12 cellular contexts compared by ENCODE assay signal in the genomic region with DNA sequence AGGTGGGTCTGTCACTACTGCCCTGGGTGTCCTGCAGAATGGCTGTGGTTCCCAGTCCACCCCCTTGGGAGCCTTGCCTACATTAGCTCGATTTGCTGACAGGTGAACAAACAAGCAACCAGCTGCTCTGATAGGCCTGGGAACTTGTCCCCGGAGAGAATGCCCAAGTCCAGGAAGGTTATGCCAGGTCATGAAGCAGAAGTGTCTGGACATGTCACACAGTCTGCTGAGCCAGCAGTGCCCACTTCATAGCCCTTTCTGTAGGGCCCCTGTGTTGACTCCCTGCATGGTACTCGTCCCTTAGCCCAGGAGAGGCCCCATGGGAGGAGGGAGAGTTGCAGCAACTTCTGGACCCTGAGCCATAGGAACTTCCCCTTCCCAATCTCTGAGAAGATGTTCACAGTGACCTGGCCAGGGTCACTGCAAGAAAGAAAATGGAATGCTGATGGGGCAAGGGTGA. TPM values are rescaled to one million over a fixed set of nuclear protein-coding genes. Genes with fewer than 3 reads are reported as not detected.
DNase-seq lines count a peak whose midpoint lies in the region; ATAC-seq and TF ChIP-seq lines count a peak whose summit lies in the region.
"Had no signal": no experiment of that assay in that cellular context is flagged by ENCODE, and none has a peak within 500 bp of the region (broad histone marks: within the 10 kb centered on the region; RNA-seq: fewer than 3 reads in every experiment).

No MANE protein-coding gene starts in this region.

- TF ChIP-seq POLR2A in esophagus muscularis mucosa (IDR thresholded peaks at IDR 0.05; ENCODE audit: low read depth) = no peak

- WGBS in hepatocyte (ENCODE audit: low lambda C conversion rate, missing lambda C conversion rate) = 47% methylated on average over 3 of the region's 3 CpGs
- 75% methylated on average over 2 of the region's 3 CpGs for WGBS in esophagus muscularis mucosa

- no peaks in the 10 kb centered on the region for H3K9me3 ChIP-seq in right atrium auricular region
- H3K9me3 ChIP-seq in hepatocyte (ENCODE audit: low read depth) = no peaks in the 10 kb centered on the region
- H3K9me3 ChIP-seq in esophagus muscularis mucosa = no peaks in the 10 kb centered on the region
- H3K9me3 ChIP-seq in Karpas-422 (ENCODE audit: low read length) = no peaks in the 10 kb centered on the region

- H3K9me2 ChIP-seq in hepatocyte (replicated peaks; ENCODE audit: insufficient read depth) (no peaks in the 10 kb centered on the region), Karpas-422 (replicated peaks; ENCODE audit: insufficient read depth, low read length) (no peaks in the 10 kb centered on the region)

- DNase-seq in Right ventricle myocardium superior (peak; percentile 43), right atrium auricular region (ENCODE audit: low spot score) (no peak), NCI-H748 treated with DMSO at 0.1 percent for 48 hours (lab: John Stamatoyannopoulos, UW) (peak; percentile 13), hepatocyte (ENCODE audit: low spot score) (peak; percentile 35), esophagus muscularis mucosa (ENCODE audit: extremely low spot score) (no peak), mesothelial cell of epicardium (ENCODE audit: low spot score in 2 of 2, unreplicated experiment in 2 of 2) (no peak), Karpas-422 (no peak), foreskin keratinocyte (no peak)
- DNase-seq: activated naive CD4-positive, alpha-beta T cell treated with Interleukin-2 at 50 U/mL for 16 hours; HCEC 1CT; NCI-H187 had no signal

- peaks cover 21% of the 10 kb centered on the region for H3K4me1 Mint-ChIP-seq in mesothelial cell of epicardium

- H3K4me2 ChIP-seq in hepatocyte (peak overlapping the region; percentile 44), Karpas-422 (ENCODE audit: low read depth, low read length, poor library complexity, severe bottlenecking) (no peak overlapping the region)

- H3K9ac ChIP-seq in Karpas-422 (ENCODE audit: low read length) = no peak overlapping the region

- no peak overlapping the region for H3K27ac ChIP-seq in right atrium auricular region
- H3K27ac ChIP-seq in hepatocyte = peak overlapping the region; percentile 15
- H3K27ac ChIP-seq in esophagus muscularis mucosa (replicated peaks in 1 of 4) = no peak overlapping the region
- H3K27ac ChIP-seq in Karpas-422 (ENCODE audit: low read length) = no peak overlapping the region
- no peak overlapping the region for H3K27ac ChIP-seq in foreskin keratinocyte

- no peak for TF ChIP-seq EP300 in esophagus muscularis mucosa (IDR thresholded peaks at IDR 0.05)

- H4K20me1 ChIP-seq in hepatocyte (ENCODE audit: insufficient read depth, poor library complexity, severe bottlenecking) (peaks cover 4% of the 10 kb centered on the region), Karpas-422 (ENCODE audit: insufficient read depth, low read depth, low read length) (peaks cover 24% of the 10 kb centered on the region; the same call in 1 of the 2 replicates)

- ATAC-seq in Right ventricle myocardium superior (ENCODE audit: poor library complexity) (peak; percentile 87), foreskin keratinocyte (no peak)

- H3K27ac Mint-ChIP-seq in mesothelial cell of epicardium = no peak overlapping the region
- H3K27ac Mint-ChIP-seq: memory B cell had no signal

- peaks cover 6% of the 10 kb centered on the region for H3K9me3 Mint-ChIP-seq in mesothelial cell of epicardium
- H3K9me3 Mint-ChIP-seq: memory B cell had no signal

- H3K27me3 ChIP-seq in right atrium auricular region (no peaks in the 10 kb centered on the region), hepatocyte (no peaks in the 10 kb centered on the region), esophagus muscularis mucosa (no peaks in the 10 kb centered on the region), Karpas-422 (ENCODE audit: low read length) (no peaks in the 10 kb centered on the region), foreskin keratinocyte (no peaks in the 10 kb centered on the region)

- H3K4me3 ChIP-seq in right atrium auricular region (no peak overlapping the region), hepatocyte (no peak overlapping the region), esophagus muscularis mucosa (no peak overlapping the region), Karpas-422 (ENCODE audit: low read length) (no peak overlapping the region)

- H3K79me2 ChIP-seq in hepatocyte (peaks cover 74% of the 10 kb centered on the region), Karpas-422 (ENCODE audit: low read length) (peaks cover 98% of the 10 kb centered on the region)

- intact Hi-C loops in Right ventricle myocardium superior (cut with DNase I) (no loop called here), esophagus muscularis mucosa (cut with DNase I) (no loop called here)

- TF ChIP-seq CTCF in right atrium auricular region (IDR thresholded peaks at IDR 0.05) = no peak
- no peak for TF ChIP-seq CTCF in hepatocyte (IDR thresholded peaks at IDR 0.05; ENCODE audit: poor library complexity)
- no peak for TF ChIP-seq CTCF in esophagus muscularis mucosa (IDR thresholded peaks at IDR 0.05)
- TF ChIP-seq CTCF in mesothelial cell of epicardium (IDR thresholded peaks at IDR 0.05; ENCODE audit: unreplicated experiment) = no peak
- no peak for TF ChIP-seq CTCF in foreskin keratinocyte (conservative IDR thresholded peaks at IDR 0.05)

- no peak overlapping the region for H3K4me3 Mint-ChIP-seq in mesothelial cell of epicardium
- H3K4me3 Mint-ChIP-seq: memory B cell had no signal

- H2AFZ ChIP-seq in hepatocyte (no peak overlapping the region), Karpas-422 (ENCODE audit: low read length) (no peak overlapping the region)

- no peaks in the 10 kb centered on the region for H3K27me3 Mint-ChIP-seq in mesothelial cell of epicardium (ENCODE audit: low read depth)
- H3K27me3 Mint-ChIP-seq: memory B cell had no signal

- peaks cover 0 to 42% of the 10 kb centered on the region in 2 donors for H3K4me1 ChIP-seq in right atrium auricular region
- H3K4me1 ChIP-seq in hepatocyte (ENCODE audit: insufficient read depth) = peaks cover 28% of the 10 kb centered on the region
- H3K4me1 ChIP-seq in esophagus muscularis mucosa = peaks cover 0 to 23% (median 2%) of the 10 kb centered on the region in 4 donors
- peaks cover 25% of the 10 kb centered on the region for H3K4me1 ChIP-seq in Karpas-422 (ENCODE audit: low read length)
- H3K4me1 ChIP-seq in foreskin keratinocyte = peaks cover 30% of the 10 kb centered on the region

- no peaks in the 10 kb centered on the region for H3K36me3 ChIP-seq in right atrium auricular region
- no peaks in the 10 kb centered on the region for H3K36me3 ChIP-seq in hepatocyte (replicated peaks; ENCODE audit: insufficient read depth, low read depth)
- H3K36me3 ChIP-seq in esophagus muscularis mucosa = no peaks in the 10 kb centered on the region
- H3K36me3 ChIP-seq in Karpas-422 (ENCODE audit: insufficient read depth, low read length) = no peaks in the 10 kb centered on the region

- peaks cover 6% of the 10 kb centered on the region for H3K36me3 Mint-ChIP-seq in mesothelial cell of epicardium

RNA-seq across cellular contexts. Expression of a gene that starts 31.0 kb away (rescaled TPM):
- total RNA-seq in Right ventricle myocardium superior (6.2 TPM), right atrium auricular region (10 to 100 TPM in 1 of 2 donors, 1 to 10 TPM in 1; 8.8 to 19.3 TPM), hepatocyte (15.7 and 20.9 TPM in 2 replicates), esophagus muscularis mucosa (10 to 100 TPM; 13.7 to 33.7 (median 31.0) TPM), mesothelial cell of epicardium (37.5 to 44.5 TPM (median 40.9 TPM) in 3 replicates), foreskin keratinocyte (84.9 and 92.2 TPM in 2 replicates)
- polyA plus RNA-seq in hepatocyte (22.2 and 27.9 TPM in 2 replicates), foreskin keratinocyte (66.5 and 66.6 TPM in 2 replicates)
- total RNA-seq in Karpas-422 (2014; rRNA removed; shearing (Covaris generic); ENCODE audit: low replicate concordance) = 67.9 and 109 TPM in 2 replicates

Comparison
In these comparisons a context has a peak if more than half of its experiments do, and no peak if none do; other contexts are left out.
1. DNase-seq: peak in Right ventricle myocardium superior (single experiment), NCI-H748 treated with DMSO at 0.1 percent for 48 hours (single experiment) and hepatocyte (single experiment); none in right atrium auricular region (single experiment), esophagus muscularis mucosa (single experiment), mesothelial cell of epicardium (0 of 2), Karpas-422 (single experiment) and foreskin keratinocyte (0 of 2).